ENCODE assay signal across 1 cellular context in the genomic region with DNA sequence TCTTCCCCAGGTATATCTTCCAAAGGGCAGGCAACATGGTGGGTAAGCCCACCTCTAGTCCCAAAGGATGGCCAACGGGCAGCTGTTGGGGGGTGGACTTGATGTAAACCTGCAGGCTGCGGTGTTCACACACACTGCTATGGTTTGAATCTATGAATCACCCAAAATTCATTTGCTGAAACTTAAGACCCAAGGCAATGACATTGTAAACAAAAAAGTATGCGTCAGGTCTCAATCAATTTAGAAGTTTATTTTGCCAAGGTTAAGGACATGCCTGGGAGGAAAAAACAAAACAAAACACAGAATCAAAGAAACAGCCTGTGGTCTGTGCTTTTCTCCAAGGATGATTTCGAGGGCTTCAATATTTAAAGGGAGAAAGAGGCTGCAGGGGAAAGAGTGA.
TF ChIP-seq lines count a peak whose summit lies in the region.

No MANE protein-coding gene starts in this region.

TF ChIP-seq in IMR-90, 13 proteins besides CTCF, POLR2A, EP300 and RAD21 (continued from another document):
- TF ChIP-seq MXI1 (IDR thresholded peaks at IDR 0.05; ENCODE audit: borderline replicate concordance, low read depth, low read length): no peak
